Comparison of ENCODE assay signal across 8 cellular contexts in genomic region chr6:168370310-168370991, GRCh38. TPM values are rescaled to one million over a fixed set of nuclear protein-coding genes. Genes with fewer than 3 reads are reported as not detected.
A peak's percentile ranks its signal among the peaks of the same experiment; 100 is the strongest.
DNase-seq lines count a peak whose midpoint lies in the region; ATAC-seq and TF ChIP-seq lines count a peak whose summit lies in the region.

No MANE protein-coding gene starts in this region.

- H3K4me3 ChIP-seq in choroid plexus epithelial cell (ENCODE audit: low read depth, low read length), result no peak overlapping the region

- peak; percentile 71 for TF ChIP-seq CTCF in choroid plexus epithelial cell (conservative IDR thresholded peaks at IDR 0.05; ENCODE audit: low read depth, low read length)

- DNase-seq in NCI-H2196 (lab: John Stamatoyannopoulos, UW; ENCODE audit: unreplicated experiment) (peak; percentile 47), NCI-H2196 treated with DMSO at 0.1 percent for 48 hours (lab: John Stamatoyannopoulos, UW; ENCODE audit: unreplicated experiment) (no peak), NCI-H1092 treated with DMSO at 0.1 percent for 48 hours (lab: John Stamatoyannopoulos, UW) (peak; percentile 82), choroid plexus epithelial cell (ENCODE audit: low read depth) (peak; percentile 41), mesenteric fat pad (ENCODE audit: low spot score) (peak; percentile 92)
- peak; percentile 42 to 62 for DNase-seq in activated CD4-positive, alpha-beta T cell treated with anti-CD3 and anti-CD28 coated beads for 4 hours
- peak; percentile 13 to 30 for DNase-seq in stimulated activated CD8-positive, alpha-beta memory T cell treated with anti-CD3 and anti-CD28 coated beads, Interleukin-4, amount 100 ng/mL, for 4 hours (ENCODE audit: low read depth in 2 of 2, low spot score in 1 of 2)

- no peak for ATAC-seq in HG03520 (IDR thresholded peaks at IDR 0.05; ENCODE audit: unreplicated experiment)

RNA-seq across cellular contexts. Expression of gene DACT2, which starts 50.9 kb away (rescaled TPM):
- total RNA-seq in mesenteric fat pad, result 0.48 TPM
